In genomic region chr3:53996153-53996861, GRCh38 we compare ENCODE assay signal across 1 cellular context.
TF ChIP-seq lines count a peak whose summit lies in the region.

No MANE protein-coding gene starts in this region.

TF ChIP-seq in GM23338, 12 proteins besides CTCF, POLR2A, EP300 and RAD21 (continued from another document):
- TF ChIP-seq REST (IDR thresholded peaks at IDR 0.05; ENCODE audit: unreplicated experiment) (no peak), EZH2 (IDR thresholded peaks at IDR 0.05; ENCODE audit: low read depth, unreplicated experiment) (no peak)
TF ChIP-seq in GM23338: peak in this region for 0.
